Comparison of ENCODE assay signal across 17 cellular contexts in genomic region chr4:32440391-32440790, GRCh38.
"Had no signal": no experiment of that assay in that cellular context is flagged by ENCODE, and none has a peak within 500 bp of the region (broad histone marks: within the 10 kb centered on the region; RNA-seq: fewer than 3 reads in every experiment).

No MANE protein-coding gene starts in this region.

- H3K27ac ChIP-seq: cardiac muscle cell, esophagus squamous epithelium, heart right ventricle, pancreas, right lobe of liver, spleen, suprapubic skin, upper lobe of right lung had no signal

- H3K27me3 Mint-ChIP-seq: activated CD8-positive, alpha-beta T cell treated with anti-CD3 and anti-CD28 coated beads for 36 hours had no signal

- FAIRE-seq: astrocyte, keratinocyte had no signal

- H3K9me3 ChIP-seq: esophagus squamous epithelium, pancreas, right lobe of liver, spleen, suprapubic skin, upper lobe of right lung had no signal

- H3K27me3 ChIP-seq: cardiac muscle cell, esophagus squamous epithelium, heart right ventricle, pancreas, right lobe of liver, spleen, suprapubic skin, upper lobe of right lung had no signal

- H3K4me3 Mint-ChIP-seq: activated CD8-positive, alpha-beta T cell treated with anti-CD3 and anti-CD28 coated beads for 36 hours; neural crest cell had no signal

- ATAC-seq: activated CD8-positive, alpha-beta T cell treated with anti-CD3 and anti-CD28 coated beads for 36 hours; heart right ventricle; pancreas; right lobe of liver; upper lobe of right lung had no signal

- DNase-seq: activated CD4-positive, alpha-beta T cell treated with anti-CD3 and anti-CD28 coated beads for 4 hours; activated CD8-positive, alpha-beta memory T cell treated with anti-CD3 and anti-CD28 coated beads, Interleukin-2, amount 50 U/mL, for 4 hours; activated CD8-positive, alpha-beta T cell treated with anti-CD3 and anti-CD28 coated beads for 36 hours; activated naive CD4-positive, alpha-beta T cell; esophagus squamous epithelium; foreskin fibroblast; heart right ventricle; pancreas; right lobe of liver; spleen; stimulated activated naive CD4-positive, alpha-beta T cell treated with Interleukin-2 at 50 U/mL for 16 hours; upper lobe of right lung had no signal

- H3K4me1 Mint-ChIP-seq: neural crest cell had no signal

- H3K4me3 ChIP-seq: cardiac muscle cell, esophagus squamous epithelium, heart right ventricle, pancreas, right lobe of liver, spleen, suprapubic skin, upper lobe of right lung had no signal

- H3K9me3 Mint-ChIP-seq: neural crest cell had no signal

- H3K4me1 ChIP-seq: esophagus squamous epithelium, heart right ventricle, pancreas, right lobe of liver, spleen, suprapubic skin, upper lobe of right lung had no signal

- H3K27ac Mint-ChIP-seq: activated CD8-positive, alpha-beta T cell treated with anti-CD3 and anti-CD28 coated beads for 36 hours had no signal

- H3K36me3 ChIP-seq: cardiac muscle cell, esophagus squamous epithelium, heart right ventricle, pancreas, right lobe of liver, spleen, suprapubic skin, upper lobe of right lung had no signal
